Comparison of ENCODE assay signal across 1 cellular context in the genomic region with DNA sequence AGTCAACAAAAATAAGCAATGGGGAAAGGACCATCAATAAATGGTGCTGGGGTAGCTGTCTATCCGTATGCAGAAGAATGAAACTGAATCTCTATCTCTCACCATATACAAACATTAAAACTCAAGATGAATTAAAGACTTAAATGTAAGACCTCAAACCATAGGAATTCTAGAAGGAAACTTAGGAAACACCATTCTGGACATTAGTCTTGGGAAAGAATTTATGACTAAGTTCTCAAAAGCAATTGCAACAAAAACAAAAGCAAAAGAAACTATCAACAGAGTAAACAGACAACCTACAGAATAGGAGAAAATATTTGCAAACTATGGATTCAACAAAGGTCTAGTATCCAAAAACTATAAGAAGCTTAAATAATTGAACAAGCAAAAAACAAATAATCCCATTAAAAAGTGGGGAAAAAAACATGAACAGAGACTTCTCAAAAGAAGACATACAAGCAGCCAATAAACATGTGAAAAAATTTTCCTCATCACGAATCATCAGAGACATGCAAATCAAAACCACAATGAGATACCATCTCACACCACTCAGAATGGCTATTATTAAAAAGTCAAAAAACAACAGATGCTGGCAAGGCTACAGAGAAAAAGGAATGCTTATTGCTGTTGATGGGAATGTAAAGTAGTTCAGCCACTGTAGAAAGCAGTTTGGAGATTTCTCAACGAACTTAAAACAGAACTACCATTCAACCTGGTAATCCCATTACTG.
TF ChIP-seq lines count a peak whose summit lies in the region.

No MANE protein-coding gene starts in this region.

TF ChIP-seq in GM12878, 131 proteins besides CTCF, POLR2A, EP300 and RAD21 (continued from another document):
- TF ChIP-seq, protein P1, sequence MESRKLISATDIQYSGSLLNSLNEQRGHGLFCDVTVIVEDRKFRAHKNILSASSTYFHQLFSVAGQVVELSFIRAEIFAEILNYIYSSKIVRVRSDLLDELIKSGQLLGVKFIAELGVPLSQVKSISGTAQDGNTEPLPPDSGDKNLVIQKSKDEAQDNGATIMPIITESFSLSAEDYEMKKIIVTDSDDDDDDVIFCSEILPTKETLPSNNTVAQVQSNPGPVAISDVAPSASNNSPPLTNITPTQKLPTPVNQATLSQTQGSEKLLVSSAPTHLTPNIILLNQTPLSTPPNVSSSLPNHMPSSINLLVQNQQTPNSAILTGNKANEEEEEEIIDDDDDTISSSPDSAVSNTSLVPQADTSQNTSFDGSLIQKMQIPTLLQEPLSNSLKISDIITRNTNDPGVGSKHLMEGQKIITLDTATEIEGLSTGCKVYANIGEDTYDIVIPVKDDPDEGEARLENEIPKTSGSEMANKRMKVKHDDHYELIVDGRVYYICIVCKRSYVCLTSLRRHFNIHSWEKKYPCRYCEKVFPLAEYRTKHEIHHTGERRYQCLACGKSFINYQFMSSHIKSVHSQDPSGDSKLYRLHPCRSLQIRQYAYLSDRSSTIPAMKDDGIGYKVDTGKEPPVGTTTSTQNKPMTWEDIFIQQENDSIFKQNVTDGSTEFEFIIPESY (IDR thresholded peaks at IDR 0.05), result no peak
- no peak for TF ChIP-seq BCL11A (IDR thresholded peaks at IDR 0.05; ENCODE audit: low read depth, low read length)
